Comparison of ENCODE assay signal across 15 cellular contexts in the genomic region with DNA sequence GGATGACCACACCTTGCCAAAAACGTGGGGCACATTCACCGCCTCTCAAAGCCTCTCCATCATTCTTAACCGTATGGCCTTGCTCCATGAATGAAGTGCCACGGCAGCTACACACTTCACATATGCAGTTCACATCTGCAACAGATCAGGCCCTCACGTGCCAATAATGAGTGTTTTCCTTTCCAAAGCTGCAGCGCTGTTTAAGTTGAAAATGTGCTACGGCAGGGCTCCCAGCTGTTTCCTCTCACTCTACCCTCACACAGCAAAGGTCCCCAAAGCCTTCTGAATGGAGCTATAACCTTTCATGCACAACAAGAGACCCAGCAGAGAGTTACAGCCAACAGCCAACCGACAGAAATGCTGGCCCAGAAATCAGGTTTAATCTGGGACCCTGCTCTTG.
DNase-seq lines count a peak whose midpoint lies in the region; ATAC-seq and TF ChIP-seq lines count a peak whose summit lies in the region.
"Had no signal": no experiment of that assay in that cellular context is flagged by ENCODE, and none has a peak within 500 bp of the region (broad histone marks: within the 10 kb centered on the region; RNA-seq: fewer than 3 reads in every experiment).

No MANE protein-coding gene starts in this region.

- no peak for DNase-seq in activated T-cell treated with anti-CD3 and anti-CD28 coated beads, Interleukin-2, amount 50 U/mL, for 24 hours
- DNase-seq in activated T-cell treated with anti-CD3 and anti-CD28 coated beads for 4 hours (no peak), dermis microvascular lymphatic vessel endothelial cell (ENCODE audit: low read depth in 2 of 2) (peak; percentile 93 to 96), substantia nigra (lab: John Stamatoyannopoulos, UW) (no peak), AG20443 (ENCODE audit: low spot score) (no peak), MG63 (no peak), suprapubic skin (ENCODE audit: low spot score in 2 of 2) (no peak)
- DNase-seq: activated CD4-positive, alpha-beta memory T cell treated with anti-CD3 and anti-CD28 coated beads, Interleukin-2, amount 10 ng/mL, durations not matched to agents 7 days and 5 days; kidney; NCI-H2081 treated with DMSO at 0.1 percent for 48 hours; SIG-M5; stimulated activated CD4-positive, alpha-beta T cell treated with anti-CD3 and anti-CD28 coated beads, Interleukin-4, amount 100 ng/mL, for 4 hours; stimulated activated naive CD8-positive, alpha-beta T cell treated with anti-CD3 and anti-CD28 coated beads, Interleukin-15, amount 100 ng/mL, for 72 hours had no signal

- 57% methylated on average over 8 of the region's 8 CpGs for WGBS in suprapubic skin

- H3K4me3 Mint-ChIP-seq in activated T-cell treated with anti-CD3 and anti-CD28 coated beads, Interleukin-2, amount 50 U/mL, for 24 hours, result no peak overlapping the region
- H3K4me3 Mint-ChIP-seq: activated CD4-positive, alpha-beta memory T cell treated with anti-CD3 and anti-CD28 coated beads, Interleukin-2, amount 10 ng/mL, durations not matched to agents 7 days and 5 days; stimulated activated naive CD8-positive, alpha-beta T cell treated with anti-CD3 and anti-CD28 coated beads, Interleukin-15, amount 100 ng/mL, for 72 hours had no signal

- ATAC-seq in HG03342 (IDR thresholded peaks at IDR 0.05; ENCODE audit: unreplicated experiment), result peak; percentile 9
- ATAC-seq: stimulated activated naive CD8-positive, alpha-beta T cell treated with anti-CD3 and anti-CD28 coated beads, Interleukin-15, amount 100 ng/mL, for 72 hours had no signal

- TF ChIP-seq EP300 in suprapubic skin (IDR thresholded peaks at IDR 0.05), result no peak

- no peaks in the 10 kb centered on the region for H3K9me3 Mint-ChIP-seq in activated T-cell treated with anti-CD3 and anti-CD28 coated beads, Interleukin-2, amount 50 U/mL, for 24 hours
- H3K9me3 Mint-ChIP-seq: activated CD4-positive, alpha-beta memory T cell treated with anti-CD3 and anti-CD28 coated beads, Interleukin-2, amount 10 ng/mL, durations not matched to agents 7 days and 5 days; stimulated activated naive CD8-positive, alpha-beta T cell treated with anti-CD3 and anti-CD28 coated beads, Interleukin-15, amount 100 ng/mL, for 72 hours had no signal

- TF ChIP-seq POLR2A in suprapubic skin (IDR thresholded peaks at IDR 0.05), result no peak

- H3K4me1 ChIP-seq in suprapubic skin, result peaks cover 30% of the 10 kb centered on the region

- H3K27me3 Mint-ChIP-seq in activated T-cell treated with anti-CD3 and anti-CD28 coated beads, Interleukin-2, amount 50 U/mL, for 24 hours, result no peaks in the 10 kb centered on the region
- H3K27me3 Mint-ChIP-seq: activated CD4-positive, alpha-beta memory T cell treated with anti-CD3 and anti-CD28 coated beads, Interleukin-2, amount 10 ng/mL, durations not matched to agents 7 days and 5 days; stimulated activated naive CD8-positive, alpha-beta T cell treated with anti-CD3 and anti-CD28 coated beads, Interleukin-15, amount 100 ng/mL, for 72 hours had no signal

- H3K4me3 ChIP-seq in MG63 (no peak overlapping the region), suprapubic skin (no peak overlapping the region)

- H3K27ac ChIP-seq in substantia nigra (ENCODE audit: low read depth, low read length, poor library complexity, severe bottlenecking) (peak overlapping the region; percentile 72), suprapubic skin (no peak overlapping the region)
- H3K27ac ChIP-seq: HL-60 had no signal

- no peak for TF ChIP-seq CTCF in suprapubic skin (IDR thresholded peaks at IDR 0.05)

- peaks cover 98% of the 10 kb centered on the region for H3K36me3 Mint-ChIP-seq in activated T-cell treated with anti-CD3 and anti-CD28 coated beads, Interleukin-2, amount 50 U/mL, for 24 hours (ENCODE audit: low read depth)

- H3K27me3 ChIP-seq in MG63, result no peaks in the 10 kb centered on the region
- no peaks in the 10 kb centered on the region for H3K27me3 ChIP-seq in suprapubic skin

- H3K4me1 Mint-ChIP-seq in activated T-cell treated with anti-CD3 and anti-CD28 coated beads, Interleukin-2, amount 50 U/mL, for 24 hours (ENCODE audit: low read depth), result peaks cover 31% of the 10 kb centered on the region

- H3K36me3 ChIP-seq in MG63, result no peaks in the 10 kb centered on the region
- no peaks in the 10 kb centered on the region for H3K36me3 ChIP-seq in suprapubic skin

- peak overlapping the region; percentile 75 for H3K27ac Mint-ChIP-seq in activated T-cell treated with anti-CD3 and anti-CD28 coated beads, Interleukin-2, amount 50 U/mL, for 24 hours
- H3K27ac Mint-ChIP-seq: activated CD4-positive, alpha-beta memory T cell treated with anti-CD3 and anti-CD28 coated beads, Interleukin-2, amount 10 ng/mL, durations not matched to agents 7 days and 5 days had no signal

- no peaks in the 10 kb centered on the region for H3K9me3 ChIP-seq in MG63
- H3K9me3 ChIP-seq in suprapubic skin, result no peaks in the 10 kb centered on the region

Comparison
In these comparisons a context has a peak if more than half of its experiments do, and no peak if none do; other contexts are left out.
1. DNase-seq: peak in dermis microvascular lymphatic vessel endothelial cell (2 of 2); none in activated T-cell treated with anti-CD3 and anti-CD28 coated beads, Interleukin-2, amount 50 U/mL, for 24 hours (single experiment), activated T-cell treated with anti-CD3 and anti-CD28 coated beads for 4 hours (single experiment), substantia nigra (0 of 49), AG20443 (single experiment), MG63 (single experiment) and suprapubic skin (0 of 2).